ENCODE assay signal across 8 cellular contexts in genomic region chr2:75199428-75200011, GRCh38. TPM values are rescaled to one million over a fixed set of nuclear protein-coding genes. Genes with fewer than 3 reads are reported as not detected.
DNase-seq lines count a peak whose midpoint lies in the region; ATAC-seq and TF ChIP-seq lines count a peak whose summit lies in the region.

Gene TACR1, minus strand, starts transcription at chr2:75199520. Its CDS starts 586 bp downstream, at chr2:75198934.

- DNase-seq in AG10803 (ENCODE audit: low read depth) (peak; percentile 73), T-helper 1 cell (peak in 3 of 5 donors; percentile 21 to 43 (median 26)), mammary epithelial cell (peak; percentile 40), iris pigment epithelial cell (ENCODE audit: low read depth) (peak; percentile 59), spleen (peak; percentile 87)

- H3K4me1 ChIP-seq in mammary epithelial cell (ENCODE audit: insufficient read depth, low read length) (peaks cover 17% of the 10 kb centered on the region), spleen (peaks cover 13 to 28% (median 21%) of the 10 kb centered on the region in 6 donors)

- peak within 1 kb of the TSS; percentile 90 for H3K4me2 ChIP-seq in mammary epithelial cell (ENCODE audit: insufficient read depth, low read depth, low read length)

- TF ChIP-seq CTCF in AG10803 (conservative IDR thresholded peaks at IDR 0.05; ENCODE audit: low read length) (peak; percentile 76), mammary epithelial cell (conservative IDR thresholded peaks at IDR 0.05 in 1 of 2, IDR thresholded peaks at IDR 0.05 in 1 of 2; ENCODE audit: extremely low read depth in 1 of 2, insufficient read depth in 1 of 2, low read depth in 1 of 2, low read length in 2 of 2) (peak; percentile 41 to 56), spleen (IDR thresholded peaks at IDR 0.05 in 8 of 11, conservative IDR thresholded peaks at IDR 0.05 in 3 of 11) (peak in 9 of 11 experiments; percentile 8 to 73 (median 57))

- no peak within 1 kb of the TSS for H3K27ac ChIP-seq in mammary epithelial cell (ENCODE audit: insufficient read depth, low read depth, low read length)
- H3K27ac ChIP-seq in spleen = no peak within 1 kb of the TSS

- H3K27me3 ChIP-seq in mammary epithelial cell (ENCODE audit: insufficient read depth, low read length) (peaks cover 39% of the 10 kb centered on the region), spleen (replicated peaks in 1 of 7) (peaks cover 0 to 78% (median 42%) of the 10 kb centered on the region in 7 donors)

- peak within 1 kb of the TSS; percentile 60 for H3K4me3 ChIP-seq in AG10803 (ENCODE audit: low read length)
- peak within 1 kb of the TSS in 2 of 3 experiments; percentile 23 for H3K4me3 ChIP-seq in mammary epithelial cell (replicated peaks in 1 of 3; ENCODE audit: insufficient read depth in 1 of 3, low read depth in 2 of 3, low read length in 3 of 3)
- H3K4me3 ChIP-seq in spleen = peak within 1 kb of the TSS; percentile 25 to 61 (median 32)

- no peak for TF ChIP-seq POLR2A in spleen (IDR thresholded peaks at IDR 0.05)

- dilution Hi-C loops in mammary epithelial cell (cut with HindIII; ENCODE audit: low sequenced_read_pairs) = no loop called here

- CTCF ChIA-PET in mammary epithelial cell (lab: Charles Lee; ENCODE audit: low non-redundant PET) = interaction anchor here (0.5 kb wide), 1 partner anchor 80 kb away, joined by 4 read pairs; no protein-coding TSS in a partner anchor

- H3K9me3 ChIP-seq in mammary epithelial cell (replicated peaks; ENCODE audit: insufficient read depth, low read length) = no peaks in the 10 kb centered on the region
- H3K9me3 ChIP-seq in spleen = peaks cover 0 to 4% (median 0%) of the 10 kb centered on the region in 8 donors

- WGBS in mammary epithelial cell (ENCODE audit: low coverage, missing lambda C conversion rate) = 2% methylated on average over 26 of the region's 46 CpGs
- 1 to 4% (median 2%) methylated on average over 26 to 46 of the region's 46 CpGs for WGBS in spleen, 5 donors

- ATAC-seq in GM18520 (IDR thresholded peaks at IDR 0.05; ENCODE audit: unreplicated experiment) = peak; percentile 50
- peak; percentile 62 for ATAC-seq in HG03342 (IDR thresholded peaks at IDR 0.05; ENCODE audit: unreplicated experiment)
- no peak for ATAC-seq in HG03108 (IDR thresholded peaks at IDR 0.05; ENCODE audit: unreplicated experiment)

- H3K36me3 ChIP-seq in mammary epithelial cell (ENCODE audit: insufficient read depth, low read length) (no peaks in the 10 kb centered on the region), spleen (no peaks in the 10 kb centered on the region)

- intact Hi-C loops in mammary epithelial cell (cut with micrococcal nuclease) = loop anchor here (1.0 kb wide), 1 partner anchor 205 kb away; no protein-coding TSS in a partner anchor
- intact Hi-C loops in spleen (cut with DNase I; ENCODE audit: low total_unique reads) = loop anchor here (10.0 kb wide), 1 partner anchor 205 kb away; no protein-coding TSS in a partner anchor

- in situ Hi-C loops in mammary epithelial cell (cut with MboI; ENCODE audit: low sequenced_read_pairs in 2 of 2) = no loop called here

- H4K20me1 ChIP-seq in mammary epithelial cell (ENCODE audit: insufficient read depth, low read length) = no peaks in the 10 kb centered on the region

- H2AFZ ChIP-seq in mammary epithelial cell (ENCODE audit: low read depth, low read length) = peak within 1 kb of the TSS; percentile 71

- no TSS peak for BruUV-seq in mammary epithelial cell (replicated peaks; lab: Mats Ljungman, UMichigan)

- H3K9ac ChIP-seq in mammary epithelial cell (ENCODE audit: insufficient read depth, low read length) = no peak within 1 kb of the TSS

- H3K79me2 ChIP-seq in mammary epithelial cell (ENCODE audit: insufficient read depth, low read length) = no peaks in the 10 kb centered on the region

RNA-seq across cellular contexts. Expression of gene TACR1, which starts in this region (rescaled TPM):
- total RNA-seq in mammary epithelial cell (not detected), spleen (under 1 TPM in 4 of 7 donors, not detected in 3; 0.13 to 0.28 (median 0.16) TPM)
- polyA plus RNA-seq in mammary epithelial cell (not detected), spleen (under 1 TPM; 0.02 to 0.03 (median 0.02) TPM)
- polyA minus RNA-seq in mammary epithelial cell = not detected

Comparison
In these comparisons a context has a peak if more than half of its experiments do, and no peak if none do; other contexts are left out.
1. Peak in DNase-seq, H3K4me3 ChIP-seq and H3K4me2 ChIP-seq in mammary epithelial cell; RNA of the gene not detected or under 1 TPM.
2. Peak in DNase-seq and H3K4me3 ChIP-seq in spleen; RNA of the gene not detected or under 1 TPM.
3. DNase-seq: peak in every context shown above with its lines; median percentile 87 in spleen; 73 in AG10803; 59 in iris pigment epithelial cell; 40 in mammary epithelial cell; 26 in T-helper 1 cell.